Comparison of ENCODE assay signal across 1 cellular context in genomic region chr1:187692799-187693198, GRCh38.
TF ChIP-seq lines count a peak whose summit lies in the region.

No MANE protein-coding gene starts in this region.

TF ChIP-seq in HepG2, 621 proteins besides CTCF, POLR2A, EP300 and RAD21 (continued from another document):
- TF ChIP-seq ZBTB40 (IDR thresholded peaks at IDR 0.05) = no peak
- TF ChIP-seq ZBTB40 (CRISPR knock-in tag; IDR thresholded peaks at IDR 0.05) = no peak
- no peak for TF ChIP-seq AKNA (CRISPR knock-in tag; IDR thresholded peaks at IDR 0.05; ENCODE audit: borderline replicate concordance)
- TF ChIP-seq ZNF572 (CRISPR knock-in tag; IDR thresholded peaks at IDR 0.05) = no peak
- TF ChIP-seq, protein P1, sequence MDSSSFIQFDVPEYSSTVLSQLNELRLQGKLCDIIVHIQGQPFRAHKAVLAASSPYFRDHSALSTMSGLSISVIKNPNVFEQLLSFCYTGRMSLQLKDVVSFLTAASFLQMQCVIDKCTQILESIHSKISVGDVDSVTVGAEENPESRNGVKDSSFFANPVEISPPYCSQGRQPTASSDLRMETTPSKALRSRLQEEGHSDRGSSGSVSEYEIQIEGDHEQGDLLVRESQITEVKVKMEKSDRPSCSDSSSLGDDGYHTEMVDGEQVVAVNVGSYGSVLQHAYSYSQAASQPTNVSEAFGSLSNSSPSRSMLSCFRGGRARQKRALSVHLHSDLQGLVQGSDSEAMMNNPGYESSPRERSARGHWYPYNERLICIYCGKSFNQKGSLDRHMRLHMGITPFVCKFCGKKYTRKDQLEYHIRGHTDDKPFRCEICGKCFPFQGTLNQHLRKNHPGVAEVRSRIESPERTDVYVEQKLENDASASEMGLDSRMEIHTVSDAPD (CRISPR knock-in tag; IDR thresholded peaks at IDR 0.05) = no peak
- no peak for TF ChIP-seq THYN1 (CRISPR knock-in tag; IDR thresholded peaks at IDR 0.05; ENCODE audit: borderline replicate concordance, low read depth)
- TF ChIP-seq TAF1 (CRISPR knock-in tag; IDR thresholded peaks at IDR 0.05) = no peak
- no peak for TF ChIP-seq PITX1 (CRISPR knock-in tag; IDR thresholded peaks at IDR 0.05)
- TF ChIP-seq ESRRA (CRISPR knock-in tag; IDR thresholded peaks at IDR 0.05; ENCODE audit: low read depth) = no peak
- no peak for TF ChIP-seq ISL2 (CRISPR knock-in tag; IDR thresholded peaks at IDR 0.05)
- TF ChIP-seq ZKSCAN8 (CRISPR knock-in tag; IDR thresholded peaks at IDR 0.05; ENCODE audit: borderline replicate concordance) = no peak
